ENCODE assay signal across 8 cellular contexts in the genomic region with DNA sequence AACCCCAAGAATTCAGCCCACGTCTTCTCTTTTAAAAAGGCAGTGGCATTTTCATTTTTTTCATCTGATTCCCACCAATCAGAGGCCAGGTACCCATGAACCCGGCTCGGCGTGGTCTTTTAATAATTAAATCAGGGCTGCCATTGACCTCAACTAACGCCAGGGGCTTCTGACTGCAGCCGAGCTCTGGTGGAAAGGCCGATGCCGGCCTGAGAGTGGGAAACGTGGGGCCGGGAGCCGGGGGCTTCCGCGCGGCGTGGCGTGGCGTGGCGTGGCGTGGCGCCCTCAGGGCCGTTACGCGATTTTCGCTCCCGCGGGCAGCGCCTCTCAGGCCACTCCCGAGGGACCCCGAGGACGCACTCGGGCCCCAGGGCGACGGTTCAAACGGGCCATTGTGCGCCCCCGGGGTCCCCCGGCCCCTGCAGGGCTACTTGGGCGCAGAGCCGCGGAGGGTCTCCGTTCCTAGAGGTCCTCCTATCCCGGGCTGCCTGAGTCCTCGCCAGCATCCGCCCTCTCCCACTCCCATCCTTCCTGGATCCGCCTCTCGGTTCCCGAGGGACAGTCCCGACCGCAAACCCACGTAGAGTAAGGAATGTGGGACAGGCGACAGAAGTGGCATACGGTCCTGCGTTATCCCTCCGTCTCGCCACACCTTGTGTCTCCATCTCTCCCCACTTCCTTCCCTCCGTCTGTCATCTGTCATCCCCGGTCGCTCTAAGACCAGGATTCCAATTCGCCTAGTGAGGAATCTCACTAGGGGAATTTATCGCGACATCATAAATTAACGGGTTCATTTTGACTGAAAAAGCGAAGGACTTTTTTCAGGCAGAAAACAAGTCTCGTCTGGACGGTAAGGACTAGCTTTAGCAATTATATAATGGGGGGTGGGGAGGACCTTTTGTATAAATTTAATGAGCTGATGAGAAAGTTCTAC. TPM values are rescaled to one million over a fixed set of nuclear protein-coding genes. Genes with fewer than 3 reads are reported as not detected.
DNase-seq lines count a peak whose midpoint lies in the region; TF ChIP-seq lines count a peak whose summit lies in the region.

No MANE protein-coding gene starts in this region.

- no peaks in the 10 kb centered on the region for H3K36me3 Mint-ChIP-seq in progenitor cell of endocrine pancreas (ENCODE audit: insufficient read depth)

- TF ChIP-seq CTCF in left ventricle myocardium inferior (IDR thresholded peaks at IDR 0.05; ENCODE audit: borderline replicate concordance) (peak; percentile 59), progenitor cell of endocrine pancreas (IDR thresholded peaks at IDR 0.05; ENCODE audit: unreplicated experiment) (peak; percentile 59)

- H3K9me3 Mint-ChIP-seq in progenitor cell of endocrine pancreas (ENCODE audit: low read depth), result no peaks in the 10 kb centered on the region

- peaks cover 48% of the 10 kb centered on the region for H3K4me1 ChIP-seq in left ventricle myocardium inferior

- H3K27me3 ChIP-seq in left ventricle myocardium inferior (ENCODE audit: low read depth), result no peaks in the 10 kb centered on the region

- DNase-seq in H4 (ENCODE audit: low spot score) (peak; percentile 32), LHCN-M2 (ENCODE audit: low read depth) (peak; percentile 80), SW480 (ENCODE audit: low spot score) (peak; percentile 85), left ventricle myocardium inferior (peak; percentile 67), progenitor cell of endocrine pancreas (ENCODE audit: low spot score, unreplicated experiment) (peak; percentile 42), cortex of kidney (lab: John Stamatoyannopoulos, UW) (no peak)

- no peaks in the 10 kb centered on the region for H3K9me3 ChIP-seq in left ventricle myocardium inferior (replicated peaks)

- H3K4me3 ChIP-seq in GM08714 (ENCODE audit: low read length), result peak overlapping the region; percentile 92
- peak overlapping the region; percentile 78 for H3K4me3 ChIP-seq in left ventricle myocardium inferior

- H3K4me1 Mint-ChIP-seq in progenitor cell of endocrine pancreas (ENCODE audit: low read depth), result peaks cover 32% of the 10 kb centered on the region

- H3K27ac ChIP-seq in angular gyrus (ENCODE audit: low read depth, low read length), result peak overlapping the region; percentile 97
- peak overlapping the region; percentile 95 for H3K27ac ChIP-seq in left ventricle myocardium inferior (replicated peaks)

- intact Hi-C loops in left ventricle myocardium inferior (cut with micrococcal nuclease), result no loop called here

- H3K36me3 ChIP-seq in left ventricle myocardium inferior, result no peaks in the 10 kb centered on the region

- peak overlapping the region; percentile 96 for H3K4me3 Mint-ChIP-seq in progenitor cell of endocrine pancreas (ENCODE audit: low read depth)

- H3K27me3 Mint-ChIP-seq in progenitor cell of endocrine pancreas, result peaks cover 13% of the 10 kb centered on the region

- H3K27ac Mint-ChIP-seq in progenitor cell of endocrine pancreas, result peak overlapping the region; percentile 96

RNA-seq across cellular contexts. Expression of gene TBPL1, which starts 0.9 kb away (rescaled TPM):
- 32.3 and 52.0 TPM in 2 replicates for total RNA-seq in H4 (2014; rRNA removed; shearing (Covaris generic))
- total RNA-seq in LHCN-M2 (2014; rRNA removed) (28.2 and 39.8 TPM in 2 replicates), left ventricle myocardium inferior (13.4 TPM), progenitor cell of endocrine pancreas (45.2 and 48.4 TPM in 2 replicates)
- 17.3 TPM for polyA plus RNA-seq in LHCN-M2 (2012)
